In genomic region chr19:46813570-46814358, GRCh38 we compare ENCODE assay signal across 9 cellular contexts. TPM values are rescaled to one million over a fixed set of nuclear protein-coding genes. Genes with fewer than 3 reads are reported as not detected.
DNase-seq lines count a peak whose midpoint lies in the region; ATAC-seq and TF ChIP-seq lines count a peak whose summit lies in the region.
"Had no signal": no experiment of that assay in that cellular context is flagged by ENCODE, and none has a peak within 500 bp of the region (broad histone marks: within the 10 kb centered on the region; RNA-seq: fewer than 3 reads in every experiment).

No MANE protein-coding gene starts in this region.

- DNase-seq in Right ventricle myocardium inferior (ENCODE audit: missing footprints) (peak; percentile 81), cardiac septum (ENCODE audit: low spot score) (no peak), dermis blood vessel endothelial cell (peak; percentile 74), mesothelial cell of epicardium (ENCODE audit: low spot score in 2 of 2, unreplicated experiment in 2 of 2) (no peak), Ammon's horn (ENCODE audit: low spot score) (no peak), erythroblast (lab: John Stamatoyannopoulos, UW) (no peak)
- no peak for DNase-seq in stimulated activated naive CD8-positive, alpha-beta T cell treated with anti-CD3 and anti-CD28 coated beads, Interleukin-15, Interleukin-2, amounts not matched to agents 100 U/mL and 50 U/mL, for 24 hours
- DNase-seq: AML-193 had no signal

- no peaks in the 10 kb centered on the region for H3K27me3 Mint-ChIP-seq in mesothelial cell of epicardium (ENCODE audit: low read depth)

- peaks cover 11% of the 10 kb centered on the region for H3K4me1 Mint-ChIP-seq in mesothelial cell of epicardium

- peak overlapping the region; percentile 81 for H3K27ac Mint-ChIP-seq in mesothelial cell of epicardium

- intact Hi-C loops in Right ventricle myocardium inferior (cut with DNase I): no loop called here
- intact Hi-C loops in cardiac septum (cut with DNase I): no loop called here

- TF ChIP-seq CTCF in mesothelial cell of epicardium (IDR thresholded peaks at IDR 0.05; ENCODE audit: unreplicated experiment): no peak

- ATAC-seq in Right ventricle myocardium inferior (peak; percentile 59), GM21737 (IDR thresholded peaks at IDR 0.05; ENCODE audit: unreplicated experiment) (no peak)
- ATAC-seq in stimulated activated naive CD8-positive, alpha-beta T cell treated with anti-CD3 and anti-CD28 coated beads, Interleukin-15, Interleukin-2, amounts not matched to agents 100 U/mL and 50 U/mL, for 24 hours: no peak

- H3K36me3 Mint-ChIP-seq in mesothelial cell of epicardium: no peaks in the 10 kb centered on the region

- H3K4me3 Mint-ChIP-seq in mesothelial cell of epicardium: no peak overlapping the region

- no peak for TF ChIP-seq POLR2A in erythroblast (IDR thresholded peaks at IDR 0.05; ENCODE audit: low read length)

- no peaks in the 10 kb centered on the region for H3K9me3 Mint-ChIP-seq in mesothelial cell of epicardium

RNA-seq across cellular contexts. Expression of gene SLC1A5, which starts 25.4 kb away (rescaled TPM):
- total RNA-seq in Right ventricle myocardium inferior (10.1 TPM), cardiac septum (6.8 TPM), dermis blood vessel endothelial cell (66.9 and 76.2 TPM in 2 replicates), mesothelial cell of epicardium (45.3 to 49.3 TPM (median 48.4 TPM) in 3 replicates)

RNA-seq across cellular contexts. Expression of gene AP2S1, which starts 36.9 kb away (rescaled TPM):
- total RNA-seq in Right ventricle myocardium inferior (94.7 TPM), cardiac septum (77.3 TPM), dermis blood vessel endothelial cell (118 and 218 TPM in 2 replicates), mesothelial cell of epicardium (97.5 to 109 TPM (median 107 TPM) in 3 replicates)

RNA-seq across cellular contexts. Expression of gene ARHGAP35, which starts 47.0 kb away (rescaled TPM):
- total RNA-seq in Right ventricle myocardium inferior (64.4 TPM), cardiac septum (93.0 TPM), dermis blood vessel endothelial cell (25.9 and 44.5 TPM in 2 replicates), mesothelial cell of epicardium (74.9 to 77.9 TPM (median 77.4 TPM) in 3 replicates)

Comparison
In these comparisons a context has a peak if more than half of its experiments do, and no peak if none do; other contexts are left out.
1. DNase-seq: peak in Right ventricle myocardium inferior (single experiment) and dermis blood vessel endothelial cell (single experiment); none in cardiac septum (single experiment), mesothelial cell of epicardium (0 of 2), Ammon's horn (single experiment), stimulated activated naive CD8-positive, alpha-beta T cell treated with anti-CD3 and anti-CD28 coated beads, Interleukin-15, Interleukin-2, amounts not matched to agents 100 U/mL and 50 U/mL, for 24 hours (single experiment) and erythroblast (0 of 2).